10 cellular contexts compared by ENCODE assay signal in genomic region chr5:11182441-11183080, GRCh38.
DNase-seq lines count a peak whose midpoint lies in the region; ATAC-seq and TF ChIP-seq lines count a peak whose summit lies in the region.
"Had no signal": no experiment of that assay in that cellular context is flagged by ENCODE, and none has a peak within 500 bp of the region (broad histone marks: within the 10 kb centered on the region; RNA-seq: fewer than 3 reads in every experiment).

No MANE protein-coding gene starts in this region.

- H3K36me3 ChIP-seq in HCT116 (ENCODE audit: control insufficient read depth in 1 of 2, insufficient read depth in 2 of 2, low read length in 2 of 2): no peaks in the 10 kb centered on the region
- H3K36me3 ChIP-seq: SJSA1 had no signal

- CTCF ChIA-PET in HCT116 (lab: Charles Lee): interaction anchor here (0.6 to 2.0 kb wide), 2 partner anchors 194 to 730 kb away, joined by 3 to 7 read pairs; no protein-coding TSS in a partner anchor

- 0 out of 2 replicates have a peak, but pooled peaks cover 4% of the 10 kb centered on the region for H3K27me3 ChIP-seq in HCT116 (ENCODE audit: insufficient read depth, low read length)

- intact Hi-C loops in HCT116 (cut with micrococcal nuclease): loop anchor here (1.0 to 10.0 kb wide), 4 partner anchors 194 to 730 kb away; no protein-coding TSS in a partner anchor

- TF ChIP-seq RAD21 in HCT116 (IDR thresholded peaks at IDR 0.05; ENCODE audit: low read depth): peak; percentile 47

- no TSS peak for BruUV-seq in HCT116 (replicated peaks; lab: Mats Ljungman, UMichigan)

- TF ChIP-seq POLR2A in HCT116 (IDR thresholded peaks at IDR 0.05; ENCODE audit: borderline replicate concordance, extremely low read depth, insufficient read depth, insufficient read length): no peak

- no peak overlapping the region for H3K9ac ChIP-seq in HCT116 (ENCODE audit: low read length)

- H4K20me1 ChIP-seq in HCT116 (ENCODE audit: insufficient read depth): no peaks in the 10 kb centered on the region

- DNase-seq in DMS53 treated with DMSO at 0.1 percent for 48 hours (lab: John Stamatoyannopoulos, UW; ENCODE audit: unreplicated experiment): peak; percentile 45
- peak; percentile 18 for DNase-seq in HCT116 (ENCODE audit: low read depth, low spot score)
- peak; percentile 43 for DNase-seq in NCI-H524 treated with DMSO at 0.1 percent for 48 hours (lab: John Stamatoyannopoulos, UW)
- peak; percentile 67 for DNase-seq in dedifferentiated amniotic fluid mesenchymal stem cell (ENCODE audit: extremely low spot score)
- peak; percentile 18 for DNase-seq in non-pigmented ciliary epithelial cell (ENCODE audit: low read depth)
- no peak for DNase-seq in NCI-H146 (lab: John Stamatoyannopoulos, UW)
- no peak for DNase-seq in activated CD4-positive, alpha-beta T cell treated with anti-CD3 and anti-CD28 coated beads, Interleukin-2, amount 50 U/mL, for 48 hours
- DNase-seq: naive B cell had no signal

- H3K4me1 ChIP-seq in HCT116 (ENCODE audit: control insufficient read depth in 1 of 2, insufficient read depth in 2 of 2, low read length in 2 of 2): no peaks in the 10 kb centered on the region
- H3K4me1 ChIP-seq: SJSA1 had no signal

- TF ChIP-seq CTCF in HCT116 (IDR thresholded peaks at IDR 0.05 in 2 of 3, conservative IDR thresholded peaks at IDR 0.05 in 1 of 3; ENCODE audit: borderline replicate concordance in 1 of 3, insufficient read depth in 1 of 3, low read depth in 2 of 3, low read length in 2 of 3): peak; percentile 26 to 64 (median 57); a peak in 5 of 6 replicates

- H3K4me3 ChIP-seq in HCT116 (replicated peaks in 1 of 2; ENCODE audit: low read depth in 1 of 2, low read length in 2 of 2): no peak overlapping the region
- H3K4me3 ChIP-seq: SJSA1 had no signal

- ATAC-seq in HCT116 (peak; percentile 47; the same call in 1 of the 2 replicates), HG03196 (IDR thresholded peaks at IDR 0.05; ENCODE audit: unreplicated experiment) (no peak)

- H3K4me2 ChIP-seq in HCT116 (ENCODE audit: low read length): no peak overlapping the region

- H2AFZ ChIP-seq in HCT116 (ENCODE audit: low read depth, low read length, poor library complexity, severe bottlenecking): no peak overlapping the region

- no peaks in the 10 kb centered on the region for H3K9me2 ChIP-seq in HCT116 (ENCODE audit: insufficient read depth)

- H3K9me3 ChIP-seq in HCT116 (ENCODE audit: control insufficient read depth in 1 of 2, insufficient read depth in 1 of 2, low read depth in 1 of 2, low read length in 2 of 2): no peaks in the 10 kb centered on the region
- H3K9me3 ChIP-seq: SJSA1 had no signal

- H3K79me2 ChIP-seq in HCT116 (ENCODE audit: insufficient read depth, low read length): no peaks in the 10 kb centered on the region

- RAD21 ChIA-PET in HCT116 (lab: Charles Lee; ENCODE audit: low non-redundant PET in 1 of 2, low total read pairs in 2 of 2, uncharacterized antibody in 2 of 2, unreplicated experiment in 2 of 2): no interaction called here

- H3K27ac ChIP-seq in HCT116 (ENCODE audit: low read depth, low read length): no peak overlapping the region
- H3K27ac ChIP-seq: SJSA1 had no signal

- POLR2A ChIA-PET in HCT116 (lab: Charles Lee): interaction anchor here (0.5 kb wide), 1 partner anchor 195 kb away, joined by 3 read pairs; no protein-coding TSS in a partner anchor

TF ChIP-seq in HCT116, 20 proteins besides CTCF, POLR2A, EP300 and RAD21:
- no peak for TF ChIP-seq SRF (IDR thresholded peaks at IDR 0.05; ENCODE audit: low read depth)
- no peak for TF ChIP-seq EZH2phosphoT487 (IDR thresholded peaks at IDR 0.05; ENCODE audit: borderline replicate concordance)
- no peak for TF ChIP-seq ZFX (IDR thresholded peaks at IDR 0.05)
- no peak for TF ChIP-seq ATF3 (IDR thresholded peaks at IDR 0.05)
- TF ChIP-seq REST (IDR thresholded peaks at IDR 0.05; ENCODE audit: low read depth): no peak
- no peak for TF ChIP-seq JUND (IDR thresholded peaks at IDR 0.05)
- TF ChIP-seq CBX3 (IDR thresholded peaks at IDR 0.05; ENCODE audit: low read depth): no peak
- no peak for TF ChIP-seq CEBPB (IDR thresholded peaks at IDR 0.05; ENCODE audit: low read depth)

Comparison
In these comparisons a context has a peak if more than half of its experiments do, and no peak if none do; other contexts are left out.
1. DNase-seq: peak in DMS53 treated with DMSO at 0.1 percent for 48 hours (single experiment), HCT116 (single experiment), NCI-H524 treated with DMSO at 0.1 percent for 48 hours (single experiment), dedifferentiated amniotic fluid mesenchymal stem cell (single experiment) and non-pigmented ciliary epithelial cell (single experiment); none in NCI-H146 (single experiment) and activated CD4-positive, alpha-beta T cell treated with anti-CD3 and anti-CD28 coated beads, Interleukin-2, amount 50 U/mL, for 48 hours (0 of 2).